Comparison of ENCODE assay signal across 32 cellular contexts in genomic region chr22:38770257-38770949, GRCh38.
"Had no signal": no experiment of that assay in that cellular context is flagged by ENCODE, and none has a peak within 500 bp of the region (broad histone marks: within the 10 kb centered on the region; RNA-seq: fewer than 3 reads in every experiment).

No MANE protein-coding gene starts in this region.

- DNase-seq: activated B cell treated with CpG ODN at 0.5 μM for 24 hours; activated CD4-positive, alpha-beta T cell treated with anti-CD3 and anti-CD28 coated beads for 48 hours; activated CD4-positive, alpha-beta T cell treated with anti-CD3 and anti-CD28 coated beads, Interleukin-2, amount 50 U/mL, for 1 hour; activated CD4-positive, alpha-beta T cell treated with anti-CD3 and anti-CD28 coated beads, Interleukin-2, amount 50 U/mL, for 48 hours; activated CD8-positive, alpha-beta memory T cell treated with anti-CD3 and anti-CD28 coated beads for 24 hours; activated CD8-positive, alpha-beta T cell treated with anti-CD3 and anti-CD28 coated beads for 36 hours; activated effector memory CD4-positive, alpha-beta T cell treated with Interleukin-2 at 50 U/mL for 16 hours; activated gamma-delta T cell treated with Interleukin-2 at 50 U/mL for 16 hours; activated naive CD4-positive, alpha-beta T cell treated with anti-CD3 and anti-CD28 coated beads, Interleukin-2, amount 50 U/mL, for 16 hours; activated naive CD4-positive, alpha-beta T cell treated with Interleukin-2 at 50 U/mL for 16 hours; activated T-cell treated with anti-CD3 and anti-CD28 coated beads, Interleukin-2, amount 50 U/mL, for 4 hours; amniotic stem cell; anterior cingulate cortex; brain microvascular endothelial cell; effector CD8-positive, alpha-beta T cell; endodermal cell; foreskin fibroblast; SW 1271; T-cell; T1000; WERI-Rb-1 had no signal

- H3K36me3 Mint-ChIP-seq: activated naive CD8-positive, alpha-beta T cell; T-cell had no signal

- H3K4me3 Mint-ChIP-seq: activated B cell treated with CpG ODN at 0.5 μM for 24 hours; activated CD8-positive, alpha-beta T cell treated with anti-CD3 and anti-CD28 coated beads for 36 hours; activated naive CD8-positive, alpha-beta T cell; activated T-cell treated with anti-CD3 and anti-CD28 coated beads, Interleukin-2, amount 50 U/mL, for 4 hours; activated T-helper 17 cell treated with anti-CD3 and anti-CD28 coated beads, Interleukin-2, amount 50 U/mL, for 72 hours; central memory CD8-positive, alpha-beta T cell; endodermal cell; T-cell; T-helper 1 cell treated with Interleukin-12 subunit alpha and Interleukin-12 subunit beta and Interleukin-4 antibody, amounts not matched to agents 30 μg/mL and 1 μg/mL, for 36 hours; T-helper 2 cell treated with Interferon-gamma antibody and Interleukin-4, amounts not matched to agents 5 μg/mL and 100 μg/mL, for 36 hours had no signal

- H3K4me1 Mint-ChIP-seq: endodermal cell had no signal

- H3K27me3 ChIP-seq: brain microvascular endothelial cell had no signal

- H3K27me3 Mint-ChIP-seq: activated B cell treated with CpG ODN at 0.5 μM for 24 hours; activated CD8-positive, alpha-beta T cell treated with anti-CD3 and anti-CD28 coated beads for 36 hours; activated naive CD8-positive, alpha-beta T cell; activated T-helper 17 cell treated with anti-CD3 and anti-CD28 coated beads, Interleukin-2, amount 50 U/mL, for 72 hours; central memory CD8-positive, alpha-beta T cell; T-cell had no signal

- ATAC-seq: activated CD4-positive, CD25-positive, alpha-beta regulatory T cell treated with anti-CD3 and anti-CD28 coated beads, Interleukin-2, amount 50 U/mL, for 24 hours; activated CD8-positive, alpha-beta T cell treated with anti-CD3 and anti-CD28 coated beads for 36 hours; activated T-cell treated with anti-CD3 and anti-CD28 coated beads, Interleukin-2, amount 50 U/mL, for 4 hours; activated T-helper 17 cell treated with anti-CD3 and anti-CD28 coated beads, Interleukin-2, amount 50 U/mL, for 72 hours; esophagus mucosa; T-cell had no signal

- FAIRE-seq: astrocyte, bronchial epithelial cell, colon, frontal cortex had no signal

- H3K36me3 ChIP-seq: brain microvascular endothelial cell, WERI-Rb-1 had no signal

- H3K27ac ChIP-seq: brain microvascular endothelial cell, WERI-Rb-1 had no signal

- H3K9me3 Mint-ChIP-seq: activated B cell treated with CpG ODN at 0.5 μM for 24 hours; activated CD8-positive, alpha-beta T cell treated with anti-CD3 and anti-CD28 coated beads for 36 hours; activated T-cell treated with anti-CD3 and anti-CD28 coated beads, Interleukin-2, amount 50 U/mL, for 4 hours; activated T-helper 17 cell treated with anti-CD3 and anti-CD28 coated beads, Interleukin-2, amount 50 U/mL, for 72 hours; central memory CD8-positive, alpha-beta T cell; endodermal cell; T-cell; T-helper 1 cell treated with Interleukin-12 subunit alpha and Interleukin-12 subunit beta and Interleukin-4 antibody, amounts not matched to agents 30 μg/mL and 1 μg/mL, for 36 hours; T-helper 2 cell treated with Interferon-gamma antibody and Interleukin-4, amounts not matched to agents 5 μg/mL and 100 μg/mL, for 36 hours had no signal

- H3K27ac Mint-ChIP-seq: activated B cell treated with CpG ODN at 0.5 μM for 24 hours; activated CD8-positive, alpha-beta T cell treated with anti-CD3 and anti-CD28 coated beads for 36 hours; activated naive CD8-positive, alpha-beta T cell; activated T-helper 17 cell treated with anti-CD3 and anti-CD28 coated beads, Interleukin-2, amount 50 U/mL, for 72 hours; endodermal cell; T-cell; T-helper 1 cell treated with Interleukin-12 subunit alpha and Interleukin-12 subunit beta and Interleukin-4 antibody, amounts not matched to agents 30 μg/mL and 1 μg/mL, for 36 hours; T-helper 2 cell treated with Interferon-gamma antibody and Interleukin-4, amounts not matched to agents 5 μg/mL and 100 μg/mL, for 36 hours had no signal
